ENCODE assay signal across 2 cellular contexts in genomic region chr9:20972684-20973083, GRCh38.
TF ChIP-seq lines count a peak whose summit lies in the region.

No MANE protein-coding gene starts in this region.

TF ChIP-seq in GM12891, 5 proteins besides CTCF, POLR2A, EP300 and RAD21:
- no peak for TF ChIP-seq POLR2AphosphoS5 (IDR thresholded peaks at IDR 0.05; ENCODE audit: low read depth, low read length)
- no peak for TF ChIP-seq SPI1 (IDR thresholded peaks at IDR 0.05; ENCODE audit: low read depth, low read length)
- TF ChIP-seq PAX5 (IDR thresholded peaks at IDR 0.05; ENCODE audit: insufficient read depth, low read length, severe bottlenecking), result no peak
- no peak for TF ChIP-seq TAF1 (IDR thresholded peaks at IDR 0.05; ENCODE audit: low read depth, low read length)

TF ChIP-seq in IMR-90, 13 proteins besides CTCF, POLR2A, EP300 and RAD21:
- 0 out of 2 replicates have a peak, but pooled peaks have one; percentile 36 for TF ChIP-seq MAFK (IDR thresholded peaks at IDR 0.05; ENCODE audit: low read depth, low read length)
- TF ChIP-seq NFE2L2 (IDR thresholded peaks at IDR 0.05; ENCODE audit: low read depth, low read length), result no peak
